Comparison of ENCODE assay signal across 14 cellular contexts in the genomic region with DNA sequence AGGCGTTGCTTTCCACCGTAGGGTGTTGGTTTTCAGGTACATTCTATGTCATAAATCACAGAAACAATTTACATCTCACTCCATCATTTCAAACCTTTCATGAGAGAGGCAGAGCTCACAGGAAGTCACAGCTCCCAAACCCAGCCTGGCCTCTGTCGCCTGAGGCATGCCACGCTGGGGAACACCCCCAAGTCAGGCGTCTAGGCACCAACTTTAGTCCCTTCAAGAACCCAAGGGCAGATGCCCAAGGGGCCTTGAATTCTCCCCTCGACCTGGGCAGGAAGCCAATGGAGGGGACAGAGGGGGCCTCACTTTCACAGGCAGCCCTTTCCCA. TPM values are rescaled to one million over a fixed set of nuclear protein-coding genes. Genes with fewer than 3 reads are reported as not detected.
DNase-seq lines count a peak whose midpoint lies in the region; ATAC-seq and TF ChIP-seq lines count a peak whose summit lies in the region.
"Had no signal": no experiment of that assay in that cellular context is flagged by ENCODE, and none has a peak within 500 bp of the region (broad histone marks: within the 10 kb centered on the region; RNA-seq: fewer than 3 reads in every experiment).

No MANE protein-coding gene starts in this region.

- no peaks in the 10 kb centered on the region for H3K36me3 ChIP-seq in vagina

- no peak overlapping the region for H3K27ac ChIP-seq in vagina
- no peak overlapping the region for H3K27ac ChIP-seq in coronary artery
- H3K27ac ChIP-seq: skin epidermis had no signal

- H3K27me3 ChIP-seq in vagina, result peaks cover 6% of the 10 kb centered on the region

- no peak for ATAC-seq in activated T-cell treated with anti-CD3 and anti-CD28 coated beads, Interleukin-2, amount 50 U/mL, for 72 hours (replicated peaks in 1 of 2)
- ATAC-seq in sciatic nerve, result no peak
- ATAC-seq: stimulated activated naive B cell treated with anti-CD40 and anti-IgM and Interleukin-4, amounts not matched to agents 10 μg/mL and 1 μg/mL and 100 μg/mL, for 72 hours had no signal

- peak overlapping the region; percentile 2 to 70 for H3K4me3 Mint-ChIP-seq in activated T-cell treated with anti-CD3 and anti-CD28 coated beads, Interleukin-2, amount 50 U/mL, for 72 hours
- no peak overlapping the region for H3K4me3 Mint-ChIP-seq in activated T-cell treated with anti-CD3 and anti-CD28 coated beads, Interleukin-2, amount 50 U/mL, for 24 hours
- H3K4me3 Mint-ChIP-seq: activated T-helper 1 cell treated with anti-CD3 and anti-CD28 coated beads, Interleukin-12 subunit alpha, Interleukin-12 subunit beta, Interleukin-2, Interleukin-4 antibody, amounts not matched to agents 30 ng/mL and 10 ng/mL and 1 ng/mL, durations not matched to agents 14 hours and 24 hours and 36 hours had no signal

- peaks cover 14% of the 10 kb centered on the region for H3K4me1 Mint-ChIP-seq in activated T-cell treated with anti-CD3 and anti-CD28 coated beads, Interleukin-2, amount 50 U/mL, for 72 hours (ENCODE audit: low read depth)
- peaks cover 24% of the 10 kb centered on the region for H3K4me1 Mint-ChIP-seq in activated T-cell treated with anti-CD3 and anti-CD28 coated beads, Interleukin-2, amount 50 U/mL, for 24 hours (ENCODE audit: low read depth)

- H3K4me3 ChIP-seq in iPS-18c (ENCODE audit: insufficient read depth, low read depth, low read length), result 0 out of 2 replicates have a peak overlapping the region, but pooled peaks have one; percentile 37
- H3K4me3 ChIP-seq in vagina, result no peak overlapping the region
- no peak overlapping the region for H3K4me3 ChIP-seq in coronary artery

- no peak for TF ChIP-seq POLR2A in vagina (IDR thresholded peaks at IDR 0.05)

- H3K9me3 ChIP-seq in iPS-18c (ENCODE audit: control insufficient read depth, insufficient read depth, low read length), result no peaks in the 10 kb centered on the region
- no peaks in the 10 kb centered on the region for H3K9me3 ChIP-seq in vagina

- no peaks in the 10 kb centered on the region for H3K36me3 Mint-ChIP-seq in activated T-cell treated with anti-CD3 and anti-CD28 coated beads, Interleukin-2, amount 50 U/mL, for 72 hours (ENCODE audit: insufficient read depth in 2 of 2)
- H3K36me3 Mint-ChIP-seq in activated T-cell treated with anti-CD3 and anti-CD28 coated beads, Interleukin-2, amount 50 U/mL, for 24 hours (ENCODE audit: low read depth), result no peaks in the 10 kb centered on the region
- H3K36me3 Mint-ChIP-seq: stimulated activated naive B cell treated with anti-CD40 and anti-IgM and Interleukin-4, amounts not matched to agents 10 μg/mL and 1 μg/mL and 100 μg/mL, for 72 hours had no signal

- H3K27ac Mint-ChIP-seq in activated T-cell treated with anti-CD3 and anti-CD28 coated beads, Interleukin-2, amount 50 U/mL, for 72 hours, result no peak overlapping the region
- no peak overlapping the region for H3K27ac Mint-ChIP-seq in activated T-cell treated with anti-CD3 and anti-CD28 coated beads, Interleukin-2, amount 50 U/mL, for 24 hours
- H3K27ac Mint-ChIP-seq: activated T-helper 1 cell treated with anti-CD3 and anti-CD28 coated beads, Interleukin-12 subunit alpha, Interleukin-12 subunit beta, Interleukin-2, Interleukin-4 antibody, amounts not matched to agents 30 ng/mL and 10 ng/mL and 1 ng/mL, durations not matched to agents 14 hours and 24 hours and 36 hours had no signal

- H3K27me3 Mint-ChIP-seq in activated T-cell treated with anti-CD3 and anti-CD28 coated beads, Interleukin-2, amount 50 U/mL, for 72 hours (ENCODE audit: low read depth), result peaks cover 61% of the 10 kb centered on the region
- H3K27me3 Mint-ChIP-seq in activated T-cell treated with anti-CD3 and anti-CD28 coated beads, Interleukin-2, amount 50 U/mL, for 24 hours, result peaks cover 77% of the 10 kb centered on the region

- TF ChIP-seq CTCF in vagina (IDR thresholded peaks at IDR 0.05) (no peak), coronary artery (IDR thresholded peaks at IDR 0.05) (no peak)

- no peak for DNase-seq in activated T-cell treated with anti-CD3 and anti-CD28 coated beads, Interleukin-2, amount 50 U/mL, for 72 hours
- DNase-seq in activated T-cell treated with anti-CD3 and anti-CD28 coated beads, Interleukin-2, amount 50 U/mL, for 24 hours, result no peak
- peak; percentile 88 for DNase-seq in NCI-H69 (lab: John Stamatoyannopoulos, UW)
- peak; percentile 37 for DNase-seq in sciatic nerve (ENCODE audit: low spot score)
- DNase-seq in vagina (ENCODE audit: extremely low spot score in 2 of 2), result no peak
- DNase-seq in cerebellum (ENCODE audit: low spot score), result no peak
- no peak for DNase-seq in coronary artery (ENCODE audit: low spot score)
- DNase-seq: stimulated activated naive B cell treated with anti-CD40 and anti-IgM and Interleukin-4, amounts not matched to agents 10 μg/mL and 1 μg/mL and 100 μg/mL, for 72 hours had no signal

- H3K9me3 Mint-ChIP-seq in activated T-cell treated with anti-CD3 and anti-CD28 coated beads, Interleukin-2, amount 50 U/mL, for 72 hours, result no peaks in the 10 kb centered on the region
- H3K9me3 Mint-ChIP-seq in activated T-cell treated with anti-CD3 and anti-CD28 coated beads, Interleukin-2, amount 50 U/mL, for 24 hours, result no peaks in the 10 kb centered on the region
- H3K9me3 Mint-ChIP-seq: activated T-helper 1 cell treated with anti-CD3 and anti-CD28 coated beads, Interleukin-12 subunit alpha, Interleukin-12 subunit beta, Interleukin-2, Interleukin-4 antibody, amounts not matched to agents 30 ng/mL and 10 ng/mL and 1 ng/mL, durations not matched to agents 14 hours and 24 hours and 36 hours; stimulated activated naive B cell treated with anti-CD40 and anti-IgM and Interleukin-4, amounts not matched to agents 10 μg/mL and 1 μg/mL and 100 μg/mL, for 72 hours had no signal

- H3K4me1 ChIP-seq in vagina, result peaks cover 14% of the 10 kb centered on the region

- intact Hi-C loops in sciatic nerve (cut with DNase I) (no loop called here), vagina (cut with DNase I) (no loop called here)

RNA-seq across cellular contexts. Expression of a gene that starts 10.5 kb away (rescaled TPM):
- total RNA-seq in activated T-cell treated with anti-CD3 and anti-CD28 coated beads, Interleukin-2, amount 50 U/mL, for 72 hours, result not detected
- not detected for total RNA-seq in sciatic nerve
- not detected for total RNA-seq in vagina
- total RNA-seq in cerebellum, result not detected
- total RNA-seq: activated T-helper 1 cell treated with anti-CD3 and anti-CD28 coated beads, Interleukin-12 subunit alpha, Interleukin-12 subunit beta, Interleukin-2, Interleukin-4 antibody, amounts not matched to agents 30 ng/mL and 10 ng/mL and 1 ng/mL, durations not matched to agents 14 hours and 24 hours and 36 hours; glomerular endothelial cell; omental fat pad; SK-MEL-5 had no signal

Comparison
In these comparisons a context has a peak if more than half of its experiments do, and no peak if none do; other contexts are left out.
1. DNase-seq: peak in NCI-H69 (single experiment) and sciatic nerve (single experiment); none in activated T-cell treated with anti-CD3 and anti-CD28 coated beads, Interleukin-2, amount 50 U/mL, for 72 hours (0 of 2), activated T-cell treated with anti-CD3 and anti-CD28 coated beads, Interleukin-2, amount 50 U/mL, for 24 hours (single experiment), vagina (0 of 2), cerebellum (single experiment) and coronary artery (single experiment).